In genomic region chr5:166379515-166379914, GRCh38 we compare ENCODE assay signal across 32 cellular contexts.
A peak's percentile ranks its signal among the peaks of the same experiment; 100 is the strongest.
DNase-seq lines count a peak whose midpoint lies in the region; FAIRE-seq and TF ChIP-seq lines count a peak whose summit lies in the region.
"Had no signal": no experiment of that assay in that cellular context is flagged by ENCODE, and none has a peak within 500 bp of the region (broad histone marks: within the 10 kb centered on the region; RNA-seq: fewer than 3 reads in every experiment).

No MANE protein-coding gene starts in this region.

- no peak overlapping the region for H3K4me2 ChIP-seq in neuronal stem cell (ENCODE audit: insufficient read depth, low read length, poor library complexity, severe bottlenecking)
- H3K4me2 ChIP-seq: A549; BLaER1; BLaER1 treated with 17β-estradiol and CSF1 and Interleukin-3, amounts not matched to agents 10 nM and 100 nM had no signal

- H4K91ac ChIP-seq in neuronal stem cell (ENCODE audit: low read depth, low read length, poor library complexity): no peak overlapping the region

- no peak overlapping the region for H3K14ac ChIP-seq in neuronal stem cell (ENCODE audit: low read length)

- no peak for DNase-seq in neuronal stem cell (ENCODE audit: low spot score)
- DNase-seq in sigmoid colon: peak; percentile 63
- DNase-seq in spleen: peak; percentile 60
- DNase-seq in RCC 7860 (ENCODE audit: low spot score): no peak
- no peak for DNase-seq in cerebellar cortex (ENCODE audit: low spot score)
- no peak for DNase-seq in testis
- DNase-seq: 8988T; ACHN; AML-193; BE2C; C1 segment of cervical spinal cord; Caco-2; Calu3; CD4-positive, alpha-beta memory T cell; CD4-positive, alpha-beta T cell; CD4-positive, CD25-positive, alpha-beta regulatory T cell; CD8-positive, alpha-beta memory T cell; CD8-positive, alpha-beta T cell; COR-L47; DMS 273 treated with DMSO at 0.1 percent for 48 hours; DMS153; DMS53; DMS79; DMS79 treated with DMSO at 0.1 percent for 48 hours; DND-41; EL had no signal

- peak overlapping the region; percentile 65 for H4K8ac ChIP-seq in neuronal stem cell (ENCODE audit: low read depth, low read length)

- peaks cover 2% of the 10 kb centered on the region for H3K79me1 ChIP-seq in neuronal stem cell (ENCODE audit: low read depth, low read length)

- TF ChIP-seq CTCF in sigmoid colon (IDR thresholded peaks at IDR 0.05) (no peak), spleen (IDR thresholded peaks at IDR 0.05 in 8 of 11, conservative IDR thresholded peaks at IDR 0.05 in 3 of 11) (no peak), testis (IDR thresholded peaks at IDR 0.05) (no peak)

- peak overlapping the region; percentile 96 for H2AK5ac ChIP-seq in neuronal stem cell (ENCODE audit: low read depth, low read length)

- no peaks in the 10 kb centered on the region for H3K4me1 ChIP-seq in neuronal stem cell (ENCODE audit: control insufficient read depth in 2 of 2, insufficient read depth in 1 of 2, low read depth in 1 of 2, low read length in 2 of 2)
- no peaks in the 10 kb centered on the region for H3K4me1 ChIP-seq in sigmoid colon
- H3K4me1 ChIP-seq in spleen: no peaks in the 10 kb centered on the region
- H3K4me1 ChIP-seq in testis: no peaks in the 10 kb centered on the region
- H3K4me1 ChIP-seq: A549; BLaER1; BLaER1 treated with 17β-estradiol and CSF1 and Interleukin-3, amounts not matched to agents 10 nM and 100 nM; Caco-2 had no signal

- H2AFZ ChIP-seq in neuronal stem cell (ENCODE audit: low read length): no peak overlapping the region

- no peak overlapping the region for H3K4ac ChIP-seq in neuronal stem cell (ENCODE audit: low read length)

- H3K9me3 ChIP-seq in neuronal stem cell (replicated peaks in 1 of 2; ENCODE audit: control insufficient read depth in 2 of 2, insufficient read depth in 1 of 2, low read depth in 1 of 2, low read length in 2 of 2) (peaks cover 5 to 13% of the 10 kb centered on the region in 2 donors), sigmoid colon (no peaks in the 10 kb centered on the region), spleen (peaks cover 0 to 43% (median 20%) of the 10 kb centered on the region in 8 donors), testis (no peaks in the 10 kb centered on the region)
- H3K9me3 ChIP-seq: A549, Caco-2 had no signal

- peak overlapping the region; percentile 20 for H2BK5ac ChIP-seq in neuronal stem cell (ENCODE audit: low read length)

- H3K23ac ChIP-seq in neuronal stem cell (ENCODE audit: low read depth, low read length, poor library complexity): peak overlapping the region; percentile 10

- TF ChIP-seq EP300 in sigmoid colon (IDR thresholded peaks at IDR 0.05): no peak

- WGBS in neuronal stem cell (ENCODE audit: extremely low coverage in 2 of 2, insufficient read length in 2 of 2, insufficient replicate concordance in 1 of 2), 2 donors: no CpG with 5 or more reads among the region's 10 CpGs
- WGBS in sigmoid colon, 2 donors: 91 to 95% methylated on average over 10 of the region's 10 CpGs
- WGBS in spleen, 5 donors: 90 to 97% (median 93%) methylated on average over 4 to 10 of the region's 10 CpGs
- 83 to 98% methylated on average over 2 to 8 of the region's 10 CpGs for WGBS in testis, 2 donors

- intact Hi-C loops in sigmoid colon (cut with DNase I): no loop called here
- intact Hi-C loops in spleen (cut with DNase I; ENCODE audit: low total_unique reads): no loop called here
- intact Hi-C loops in testis (cut with DNase I; ENCODE audit: low total_unique reads): no loop called here

- H3K27me3 ChIP-seq in neuronal stem cell (ENCODE audit: control insufficient read depth in 3 of 3, insufficient read depth in 3 of 3, low read depth in 1 of 3, low read length in 3 of 3) (no peaks in the 10 kb centered on the region), sigmoid colon (no peaks in the 10 kb centered on the region), spleen (replicated peaks in 1 of 7) (no peaks in the 10 kb centered on the region), testis (no peaks in the 10 kb centered on the region)
- H3K27me3 ChIP-seq: BE2C; BLaER1; BLaER1 treated with 17β-estradiol and CSF1 and Interleukin-3, amounts not matched to agents 10 nM and 100 nM had no signal

- no peaks in the 10 kb centered on the region for H3K36me3 ChIP-seq in neuronal stem cell (replicated peaks in 1 of 2; ENCODE audit: control insufficient read depth in 2 of 2, insufficient read depth in 2 of 2, low read length in 2 of 2)
- no peaks in the 10 kb centered on the region for H3K36me3 ChIP-seq in sigmoid colon
- no peaks in the 10 kb centered on the region for H3K36me3 ChIP-seq in spleen
- no peaks in the 10 kb centered on the region for H3K36me3 ChIP-seq in testis (ENCODE audit: low read depth, missing control alignments)
- H3K36me3 ChIP-seq: BE2C; BLaER1; BLaER1 treated with 17β-estradiol and CSF1 and Interleukin-3, amounts not matched to agents 10 nM and 100 nM had no signal

- FAIRE-seq in RCC 7860 (lab: Jason Lieb, UNC): no peak
- FAIRE-seq: A549, D721Med had no signal

- no peak for TF ChIP-seq POLR2A in sigmoid colon (IDR thresholded peaks at IDR 0.05)
- no peak for TF ChIP-seq POLR2A in spleen (IDR thresholded peaks at IDR 0.05)
- no peak for TF ChIP-seq POLR2A in testis (IDR thresholded peaks at IDR 0.05)

- H2BK120ac ChIP-seq in neuronal stem cell (ENCODE audit: low read depth, low read length): peak overlapping the region; percentile 52

- H3K9ac ChIP-seq in neuronal stem cell (ENCODE audit: low read depth, low read length, poor library complexity): no peak overlapping the region
- H3K9ac ChIP-seq: BLaER1; BLaER1 treated with 17β-estradiol and CSF1 and Interleukin-3, amounts not matched to agents 10 nM and 100 nM had no signal

- no peak overlapping the region for H2BK15ac ChIP-seq in neuronal stem cell (ENCODE audit: low read length)

- H3K18ac ChIP-seq in neuronal stem cell (ENCODE audit: low read length): peak overlapping the region; percentile 85

- H3K27ac ChIP-seq in neuronal stem cell (replicated peaks; ENCODE audit: low read length) (no peak overlapping the region), sigmoid colon (no peak overlapping the region), spleen (no peak overlapping the region), testis (no peak overlapping the region)
- H3K27ac ChIP-seq: 22Rv1; A549; BLaER1; BLaER1 treated with 17β-estradiol and CSF1 and Interleukin-3, amounts not matched to agents 10 nM and 100 nM; C4-2B had no signal

- H2BK12ac ChIP-seq in neuronal stem cell (ENCODE audit: low read length): no peak overlapping the region

- no peak overlapping the region for H3K4me3 ChIP-seq in neuronal stem cell (ENCODE audit: low read length in 2 of 2)
- H3K4me3 ChIP-seq in sigmoid colon: no peak overlapping the region
- H3K4me3 ChIP-seq in spleen: no peak overlapping the region
- H3K4me3 ChIP-seq in testis: no peak overlapping the region
- H3K4me3 ChIP-seq: A549; BLaER1; BLaER1 treated with 17β-estradiol and CSF1 and Interleukin-3, amounts not matched to agents 10 nM and 100 nM had no signal

Comparison
In these comparisons a context has a peak if more than half of its experiments do, and no peak if none do; other contexts are left out.
1. DNase-seq: peak in sigmoid colon (single experiment) and spleen (single experiment); none in neuronal stem cell (single experiment), RCC 7860 (single experiment), cerebellar cortex (single experiment) and testis (single experiment).